ENCODE assay signal across 11 cellular contexts in the genomic region with DNA sequence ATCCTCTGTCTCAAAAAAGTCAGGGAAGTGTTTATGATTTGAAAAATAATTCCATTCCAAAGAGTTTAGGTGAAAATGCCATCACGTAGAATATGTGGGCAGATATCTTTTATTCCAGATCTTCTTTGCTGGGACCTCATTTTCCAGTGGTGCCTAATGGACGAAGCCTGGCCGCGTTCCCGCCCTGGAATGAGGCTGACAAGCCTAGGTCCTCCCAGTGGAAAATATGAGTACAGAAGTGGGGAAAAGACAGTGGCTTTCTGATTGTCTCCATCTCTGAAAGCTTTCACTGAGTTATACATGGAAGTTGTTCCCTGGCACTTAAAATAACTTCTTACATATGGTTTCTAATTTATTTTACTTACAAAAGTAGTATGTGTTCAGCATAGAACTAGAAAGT.
DNase-seq lines count a peak whose midpoint lies in the region; ATAC-seq and TF ChIP-seq lines count a peak whose summit lies in the region.
"Had no signal": no experiment of that assay in that cellular context is flagged by ENCODE, and none has a peak within 500 bp of the region (broad histone marks: within the 10 kb centered on the region; RNA-seq: fewer than 3 reads in every experiment).

No MANE protein-coding gene starts in this region.

- in situ Hi-C loops in astrocyte of the spinal cord (cut with HindIII; ENCODE audit: low sequenced_read_pairs): no loop called here

- intact Hi-C loops in left ventricle myocardium superior (cut with micrococcal nuclease): no loop called here

- TF ChIP-seq CTCF in AG10803 (conservative IDR thresholded peaks at IDR 0.05; ENCODE audit: low read length) (peak; percentile 49), astrocyte of the spinal cord (IDR thresholded peaks at IDR 0.05; ENCODE audit: low read depth, low read length) (peak; percentile 3)

- peak overlapping the region; percentile 40 for H3K4me3 ChIP-seq in AG10803 (ENCODE audit: low read length)
- no peak overlapping the region for H3K4me3 ChIP-seq in astrocyte of the spinal cord (ENCODE audit: low read depth, low read length)
- H3K4me3 ChIP-seq in skeletal muscle cell (ENCODE audit: low read depth, low read length): peak overlapping the region; percentile 7

- H3K4me3 Mint-ChIP-seq in activated T-cell treated with anti-CD3 and anti-CD28 coated beads, Interleukin-2, amount 50 U/mL, for 4 hours: no peak overlapping the region
- H3K4me3 Mint-ChIP-seq: activated T-helper 17 cell treated with anti-CD3 and anti-CD28 coated beads, Interleukin-2, amount 50 U/mL, for 72 hours had no signal

- H3K9me3 Mint-ChIP-seq in activated T-cell treated with anti-CD3 and anti-CD28 coated beads, Interleukin-2, amount 50 U/mL, for 4 hours: no peaks in the 10 kb centered on the region
- H3K9me3 Mint-ChIP-seq: activated T-helper 17 cell treated with anti-CD3 and anti-CD28 coated beads, Interleukin-2, amount 50 U/mL, for 72 hours had no signal

- peaks cover 11% of the 10 kb centered on the region for H3K27me3 Mint-ChIP-seq in activated T-cell treated with anti-CD3 and anti-CD28 coated beads, Interleukin-2, amount 50 U/mL, for 4 hours (ENCODE audit: low read depth)

- no peaks in the 10 kb centered on the region for H3K4me1 Mint-ChIP-seq in activated T-cell treated with anti-CD3 and anti-CD28 coated beads, Interleukin-2, amount 50 U/mL, for 4 hours (ENCODE audit: low read depth)
- H3K4me1 Mint-ChIP-seq: CD14-positive monocyte had no signal

- DNase-seq in AG10803 (ENCODE audit: low read depth) (peak; percentile 59), astrocyte of the spinal cord (ENCODE audit: low read depth, low spot score) (peak; percentile 39), left ventricle myocardium superior (peak; percentile 89), skeletal muscle cell (ENCODE audit: low read depth) (no peak), T-helper 1 cell (no peak), SIG-M5 (lab: John Stamatoyannopoulos, UW) (no peak), NCI-H146 (lab: John Stamatoyannopoulos, UW) (no peak)
- DNase-seq in activated T-cell treated with anti-CD3 and anti-CD28 coated beads, Interleukin-2, amount 50 U/mL, for 4 hours: no peak
- DNase-seq: NCI-H1092 had no signal

- no peaks in the 10 kb centered on the region for H3K36me3 Mint-ChIP-seq in activated T-cell treated with anti-CD3 and anti-CD28 coated beads, Interleukin-2, amount 50 U/mL, for 4 hours (ENCODE audit: insufficient read depth)
- H3K36me3 Mint-ChIP-seq: CD14-positive monocyte had no signal

- peak; percentile 66 for ATAC-seq in left ventricle myocardium superior
- ATAC-seq in activated T-cell treated with anti-CD3 and anti-CD28 coated beads, Interleukin-2, amount 50 U/mL, for 4 hours: no peak
- ATAC-seq: activated T-helper 17 cell treated with anti-CD3 and anti-CD28 coated beads, Interleukin-2, amount 50 U/mL, for 72 hours had no signal

Comparison
In these comparisons a context has a peak if more than half of its experiments do, and no peak if none do; other contexts are left out.
1. DNase-seq: peak in AG10803 (single experiment), astrocyte of the spinal cord (single experiment) and left ventricle myocardium superior (single experiment); none in skeletal muscle cell (single experiment), activated T-cell treated with anti-CD3 and anti-CD28 coated beads, Interleukin-2, amount 50 U/mL, for 4 hours (single experiment), T-helper 1 cell (0 of 5), SIG-M5 (single experiment) and NCI-H146 (single experiment).